In genomic region chr2:226488034-226488433, GRCh38 we compare ENCODE assay signal across 33 cellular contexts.
DNase-seq lines count a peak whose midpoint lies in the region; ATAC-seq and TF ChIP-seq lines count a peak whose summit lies in the region.
"Had no signal": no experiment of that assay in that cellular context is flagged by ENCODE, and none has a peak within 500 bp of the region (broad histone marks: within the 10 kb centered on the region; RNA-seq: fewer than 3 reads in every experiment).

No MANE protein-coding gene starts in this region.

- no peaks in the 10 kb centered on the region for H3K36me3 Mint-ChIP-seq in activated CD8-positive, alpha-beta T cell treated with anti-CD3 and anti-CD28 coated beads for 36 hours (ENCODE audit: low read depth)
- no peaks in the 10 kb centered on the region for H3K36me3 Mint-ChIP-seq in activated CD8-positive, alpha-beta T cell treated with anti-CD3 and anti-CD28 coated beads, Interleukin-2, amount 10 ng/mL, durations not matched to agents 7 days and 5 days (ENCODE audit: low read depth)
- H3K36me3 Mint-ChIP-seq: activated CD8-positive, alpha-beta memory T cell treated with anti-CD3 and anti-CD28 coated beads, Interleukin-2, amount 10 ng/mL, durations not matched to agents 7 days and 5 days; brain; CD14-positive monocyte; natural killer cell; type B pancreatic cell had no signal

- ATAC-seq in activated CD8-positive, alpha-beta T cell treated with anti-CD3 and anti-CD28 coated beads for 36 hours = peak; percentile 56
- no peak for ATAC-seq in activated CD8-positive, alpha-beta T cell treated with anti-CD3 and anti-CD28 coated beads, Interleukin-2, amount 10 ng/mL, durations not matched to agents 7 days and 5 days
- ATAC-seq in GM19395 (IDR thresholded peaks at IDR 0.05; ENCODE audit: unreplicated experiment) (peak; percentile 53), HG03469 (IDR thresholded peaks at IDR 0.05; ENCODE audit: unreplicated experiment) (peak; percentile 51), GM19328 (IDR thresholded peaks at IDR 0.05; ENCODE audit: unreplicated experiment) (no peak)
- ATAC-seq in stimulated activated naive CD8-positive, alpha-beta T cell treated with anti-CD3 and anti-CD28 coated beads, Interleukin-15, amount 100 ng/mL, for 72 hours = peak; percentile 78
- ATAC-seq: activated CD8-positive, alpha-beta memory T cell treated with anti-CD3 and anti-CD28 coated beads, Interleukin-2, amount 10 ng/mL, durations not matched to agents 7 days and 5 days; esophagus mucosa; mucosa of descending colon; natural killer cell had no signal

- intact Hi-C loops in activated CD8-positive, alpha-beta T cell treated with anti-CD3 and anti-CD28 coated beads for 36 hours (cut with micrococcal nuclease) = no loop called here

- CTCF ChIA-PET in activated CD8-positive, alpha-beta T cell treated with anti-CD3 and anti-CD28 coated beads for 36 hours (lab: Charles Lee) = no interaction called here
- CTCF ChIA-PET in activated CD8-positive, alpha-beta T cell treated with anti-CD3 and anti-CD28 coated beads, Interleukin-2, amount 10 ng/mL, durations not matched to agents 7 days and 5 days (lab: Charles Lee) = no interaction called here

- H3K4me3 Mint-ChIP-seq in activated CD8-positive, alpha-beta T cell treated with anti-CD3 and anti-CD28 coated beads for 36 hours = no peak overlapping the region
- H3K4me3 Mint-ChIP-seq in activated CD8-positive, alpha-beta T cell treated with anti-CD3 and anti-CD28 coated beads, Interleukin-2, amount 10 ng/mL, durations not matched to agents 7 days and 5 days = no peak overlapping the region
- no peak overlapping the region for H3K4me3 Mint-ChIP-seq in stimulated activated naive CD8-positive, alpha-beta T cell treated with anti-CD3 and anti-CD28 coated beads, Interleukin-15, amount 100 ng/mL, for 72 hours
- H3K4me3 Mint-ChIP-seq: activated CD8-positive, alpha-beta memory T cell treated with anti-CD3 and anti-CD28 coated beads, Interleukin-2, amount 10 ng/mL, durations not matched to agents 7 days and 5 days; brain; CD14-positive monocyte; natural killer cell; type B pancreatic cell had no signal

- peaks cover 17% of the 10 kb centered on the region for H3K27me3 Mint-ChIP-seq in activated CD8-positive, alpha-beta T cell treated with anti-CD3 and anti-CD28 coated beads for 36 hours
- peaks cover 6% of the 10 kb centered on the region for H3K27me3 Mint-ChIP-seq in activated CD8-positive, alpha-beta T cell treated with anti-CD3 and anti-CD28 coated beads, Interleukin-2, amount 10 ng/mL, durations not matched to agents 7 days and 5 days (ENCODE audit: low read depth)
- H3K27me3 Mint-ChIP-seq in stimulated activated naive CD8-positive, alpha-beta T cell treated with anti-CD3 and anti-CD28 coated beads, Interleukin-15, amount 100 ng/mL, for 72 hours = peaks cover 20% of the 10 kb centered on the region
- H3K27me3 Mint-ChIP-seq: type B pancreatic cell had no signal

- POLR2A ChIA-PET in activated CD8-positive, alpha-beta T cell treated with anti-CD3 and anti-CD28 coated beads for 36 hours (lab: Charles Lee) = no interaction called here
- POLR2A ChIA-PET in activated CD8-positive, alpha-beta T cell treated with anti-CD3 and anti-CD28 coated beads, Interleukin-2, amount 10 ng/mL, durations not matched to agents 7 days and 5 days (lab: Charles Lee) = no interaction called here

- no peak overlapping the region for H3K27ac Mint-ChIP-seq in activated CD8-positive, alpha-beta T cell treated with anti-CD3 and anti-CD28 coated beads for 36 hours
- H3K27ac Mint-ChIP-seq in activated CD8-positive, alpha-beta T cell treated with anti-CD3 and anti-CD28 coated beads, Interleukin-2, amount 10 ng/mL, durations not matched to agents 7 days and 5 days = no peak overlapping the region
- no peak overlapping the region for H3K27ac Mint-ChIP-seq in stimulated activated naive CD8-positive, alpha-beta T cell treated with anti-CD3 and anti-CD28 coated beads, Interleukin-15, amount 100 ng/mL, for 72 hours
- H3K27ac Mint-ChIP-seq: activated CD8-positive, alpha-beta memory T cell treated with anti-CD3 and anti-CD28 coated beads, Interleukin-2, amount 10 ng/mL, durations not matched to agents 7 days and 5 days; brain; CD14-positive monocyte; natural killer cell; type B pancreatic cell had no signal

- H3K4me1 Mint-ChIP-seq in activated CD8-positive, alpha-beta T cell treated with anti-CD3 and anti-CD28 coated beads for 36 hours (ENCODE audit: low read depth) = peaks cover 10% of the 10 kb centered on the region
- no peaks in the 10 kb centered on the region for H3K4me1 Mint-ChIP-seq in activated CD8-positive, alpha-beta T cell treated with anti-CD3 and anti-CD28 coated beads, Interleukin-2, amount 10 ng/mL, durations not matched to agents 7 days and 5 days (ENCODE audit: low read depth)
- peaks cover 21% of the 10 kb centered on the region for H3K4me1 Mint-ChIP-seq in stimulated activated naive CD8-positive, alpha-beta T cell treated with anti-CD3 and anti-CD28 coated beads, Interleukin-15, amount 100 ng/mL, for 72 hours
- H3K4me1 Mint-ChIP-seq: CD14-positive monocyte, natural killer cell had no signal

- no peak for TF ChIP-seq CTCF in activated CD8-positive, alpha-beta T cell treated with anti-CD3 and anti-CD28 coated beads for 36 hours (IDR thresholded peaks at IDR 0.05)

- DNase-seq in activated CD8-positive, alpha-beta T cell treated with anti-CD3 and anti-CD28 coated beads for 36 hours = no peak
- DNase-seq in activated CD8-positive, alpha-beta T cell treated with anti-CD3 and anti-CD28 coated beads, Interleukin-2, amount 10 ng/mL, durations not matched to agents 7 days and 5 days = no peak
- DNase-seq in stimulated activated naive CD8-positive, alpha-beta T cell treated with anti-CD3 and anti-CD28 coated beads, Interleukin-15, amount 100 ng/mL, for 72 hours = no peak
- no peak for DNase-seq in SKM-1 treated with dmso at 0.1 percent for 144 hours (lab: John Stamatoyannopoulos, UW; ENCODE audit: unreplicated experiment)
- no peak for DNase-seq in Kasumi-1 (lab: John Stamatoyannopoulos, UW)
- DNase-seq: activated CD4-positive, alpha-beta T cell treated with anti-CD3 and anti-CD28 coated beads, Interleukin-2, amount 50 U/mL, for 1 hour; activated CD8-positive, alpha-beta memory T cell treated with anti-CD3 and anti-CD28 coated beads, Interleukin-2, amount 10 ng/mL, durations not matched to agents 7 days and 5 days; activated naive CD4-positive, alpha-beta T cell treated with Interleukin-2 at 50 U/mL for 16 hours; activated T-cell treated with anti-CD3 and anti-CD28 coated beads, Interleukin-2, amount 50 U/mL, for 48 hours; cerebellar nuclear complex; dermis blood vessel endothelial cell; DMS79; GDM1; glutamatergic neuron; H7; mucosa of descending colon; natural killer cell; NCI-H2029; NCI-H510A treated with DMSO at 0.1 percent for 48 hours; occipital lobe; sigmoid colon; SJCRH30; stimulated activated CD4-positive, alpha-beta T cell treated with anti-CD3 and anti-CD28 coated beads, Interleukin-12 subunit alpha, Interleukin-12 subunit beta, amount 100 ng/mL, for 4 hours; stimulated activated CD4-positive, alpha-beta T cell treated with anti-CD3 and anti-CD28 coated beads, Interleukin-4, amount 100 ng/mL, for 1 hour; T-helper 9 cell; WERI-Rb-1 had no signal

- H3K9me3 Mint-ChIP-seq in activated CD8-positive, alpha-beta T cell treated with anti-CD3 and anti-CD28 coated beads for 36 hours = no peaks in the 10 kb centered on the region
- no peaks in the 10 kb centered on the region for H3K9me3 Mint-ChIP-seq in activated CD8-positive, alpha-beta T cell treated with anti-CD3 and anti-CD28 coated beads, Interleukin-2, amount 10 ng/mL, durations not matched to agents 7 days and 5 days (ENCODE audit: insufficient read depth)
- H3K9me3 Mint-ChIP-seq in stimulated activated naive CD8-positive, alpha-beta T cell treated with anti-CD3 and anti-CD28 coated beads, Interleukin-15, amount 100 ng/mL, for 72 hours = no peaks in the 10 kb centered on the region

Comparison
In these comparisons a context has a peak if more than half of its experiments do, and no peak if none do; other contexts are left out.
1. ATAC-seq: peak in activated CD8-positive, alpha-beta T cell treated with anti-CD3 and anti-CD28 coated beads for 36 hours (single experiment), GM19395 (single experiment), HG03469 (single experiment) and stimulated activated naive CD8-positive, alpha-beta T cell treated with anti-CD3 and anti-CD28 coated beads, Interleukin-15, amount 100 ng/mL, for 72 hours (single experiment); none in activated CD8-positive, alpha-beta T cell treated with anti-CD3 and anti-CD28 coated beads, Interleukin-2, amount 10 ng/mL, durations not matched to agents 7 days and 5 days (single experiment) and GM19328 (single experiment).